13 cellular contexts compared by ENCODE assay signal in the genomic region with DNA sequence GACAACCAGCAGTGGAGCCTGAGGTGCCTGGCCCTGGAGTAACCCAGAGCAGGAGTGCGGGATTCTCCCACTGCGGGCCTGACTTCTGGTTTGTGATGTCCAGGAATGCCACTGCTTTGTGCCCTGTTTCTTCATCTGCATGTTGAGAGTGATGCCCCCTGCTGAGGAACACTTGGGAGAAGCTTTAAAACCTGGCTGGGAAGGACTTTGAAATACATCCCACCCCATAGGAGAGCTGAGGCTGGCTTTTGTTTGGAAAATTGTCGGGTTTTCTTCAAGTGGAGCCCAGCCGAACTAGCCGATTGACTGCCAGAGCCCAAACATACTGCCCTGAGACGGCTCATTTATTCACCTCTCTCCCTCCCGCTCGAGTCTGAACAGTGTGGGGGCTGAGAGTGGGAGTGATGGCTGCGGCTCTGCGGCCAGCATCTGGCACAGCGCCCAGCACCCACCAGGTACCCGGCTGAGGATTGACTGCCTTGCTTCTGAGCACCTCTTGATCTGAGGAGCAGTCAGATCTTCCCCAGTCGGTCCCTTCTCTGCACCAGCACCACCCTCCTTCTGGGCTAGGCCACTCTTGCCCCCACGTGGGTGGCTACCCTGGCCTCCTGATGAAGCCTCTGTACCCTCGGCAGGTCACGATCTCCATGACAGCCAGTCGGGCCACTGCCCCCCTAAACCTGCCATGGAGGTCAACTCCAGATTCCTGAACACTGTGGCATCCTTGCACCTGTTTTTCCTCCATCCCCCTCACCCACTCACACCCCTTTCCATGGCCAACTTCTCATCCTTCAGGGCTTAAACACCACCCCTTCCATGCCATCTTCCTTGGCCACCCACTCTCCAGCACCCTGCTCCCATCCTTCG.
A peak's percentile ranks its signal among the peaks of the same experiment; 100 is the strongest.
DNase-seq lines count a peak whose midpoint lies in the region; ATAC-seq lines count a peak whose summit lies in the region.
"Had no signal": no experiment of that assay in that cellular context is flagged by ENCODE, and none has a peak within 500 bp of the region (broad histone marks: within the 10 kb centered on the region; RNA-seq: fewer than 3 reads in every experiment).

No MANE protein-coding gene starts in this region.

- no peaks in the 10 kb centered on the region; the same call in 1 of the 2 replicates for H3F3A ChIP-seq in GM23248 (ENCODE audit: insufficient read depth)

- no peaks in the 10 kb centered on the region for H3K9me3 ChIP-seq in GM23248 (ENCODE audit: low read depth)
- H3K9me3 ChIP-seq: BE2C, left lung had no signal

- peak overlapping the region; percentile 14 for H3K27ac Mint-ChIP-seq in activated naive CD8-positive, alpha-beta T cell treated with anti-CD3 and anti-CD28 coated beads for 36 hours
- no peak overlapping the region for H3K27ac Mint-ChIP-seq in activated naive CD8-positive, alpha-beta T cell treated with anti-CD3 and anti-CD28 coated beads, Interleukin-2, amount 50 U/mL, for 24 hours
- peak overlapping the region; percentile 26 for H3K27ac Mint-ChIP-seq in stimulated activated naive B cell treated with anti-CD40 and anti-IgM and Interleukin-4, amounts not matched to agents 10 μg/mL and 1 μg/mL and 100 μg/mL, for 72 hours

- no peak for ATAC-seq in activated naive CD8-positive, alpha-beta T cell treated with anti-CD3 and anti-CD28 coated beads, Interleukin-2, amount 50 U/mL, for 24 hours
- no peak for ATAC-seq in stimulated activated naive B cell treated with anti-CD40 and anti-IgM and Interleukin-4, amounts not matched to agents 10 μg/mL and 1 μg/mL and 100 μg/mL, for 72 hours (replicated peaks)
- no peak for ATAC-seq in GM19455 (IDR thresholded peaks at IDR 0.05; ENCODE audit: unreplicated experiment)
- ATAC-seq: left lung had no signal

- peaks cover 15% of the 10 kb centered on the region for H3K4me1 Mint-ChIP-seq in activated naive CD8-positive, alpha-beta T cell treated with anti-CD3 and anti-CD28 coated beads for 36 hours
- H3K4me1 Mint-ChIP-seq in activated naive CD8-positive, alpha-beta T cell treated with anti-CD3 and anti-CD28 coated beads, Interleukin-2, amount 50 U/mL, for 24 hours, result peaks cover 23% of the 10 kb centered on the region
- peaks cover 39 to 62% of the 10 kb centered on the region in 2 donors for H3K4me1 Mint-ChIP-seq in stimulated activated naive B cell treated with anti-CD40 and anti-IgM and Interleukin-4, amounts not matched to agents 10 μg/mL and 1 μg/mL and 100 μg/mL, for 72 hours

- no peak overlapping the region for H3K27ac ChIP-seq in GM23248

- H3K36me3 ChIP-seq in GM23248 (ENCODE audit: low read depth), result no peaks in the 10 kb centered on the region
- H3K36me3 ChIP-seq: BE2C, left lung had no signal

- 67 to 68% methylated on average over 18 of the region's 18 CpGs for WGBS in GM23248 (ENCODE audit: low coverage in 1 of 2, low lambda C conversion rate in 2 of 2, missing lambda C conversion rate in 2 of 2), 2 experiments

- no peaks in the 10 kb centered on the region for H3K27me3 ChIP-seq in GM23248 (replicated peaks; ENCODE audit: insufficient read depth)
- H3K27me3 ChIP-seq: BE2C, left lung had no signal

- no peak overlapping the region for H3K4me2 ChIP-seq in GM23248 (ENCODE audit: unreplicated experiment)

- peaks cover 2% of the 10 kb centered on the region; the same call in 1 of the 2 replicates for H3K4me1 ChIP-seq in GM23248 (ENCODE audit: insufficient read depth)

- H3K4me3 ChIP-seq in GM23248, result no peak overlapping the region
- H3K4me3 ChIP-seq: left lung had no signal

- H2AFZ ChIP-seq in GM23248, result no peak overlapping the region

- no peak overlapping the region for H3K4me3 Mint-ChIP-seq in activated naive CD8-positive, alpha-beta T cell treated with anti-CD3 and anti-CD28 coated beads for 36 hours
- no peak overlapping the region for H3K4me3 Mint-ChIP-seq in activated naive CD8-positive, alpha-beta T cell treated with anti-CD3 and anti-CD28 coated beads, Interleukin-2, amount 50 U/mL, for 24 hours
- peak overlapping the region in 1 of 2 donors; percentile 31 for H3K4me3 Mint-ChIP-seq in stimulated activated naive B cell treated with anti-CD40 and anti-IgM and Interleukin-4, amounts not matched to agents 10 μg/mL and 1 μg/mL and 100 μg/mL, for 72 hours

- no peaks in the 10 kb centered on the region for H3K36me3 Mint-ChIP-seq in activated naive CD8-positive, alpha-beta T cell treated with anti-CD3 and anti-CD28 coated beads for 36 hours
- H3K36me3 Mint-ChIP-seq in activated naive CD8-positive, alpha-beta T cell treated with anti-CD3 and anti-CD28 coated beads, Interleukin-2, amount 50 U/mL, for 24 hours (ENCODE audit: low read depth), result no peaks in the 10 kb centered on the region
- H3K36me3 Mint-ChIP-seq in stimulated activated naive B cell treated with anti-CD40 and anti-IgM and Interleukin-4, amounts not matched to agents 10 μg/mL and 1 μg/mL and 100 μg/mL, for 72 hours, result peaks cover 20 to 38% of the 10 kb centered on the region in 2 donors

- H3K79me2 ChIP-seq in GM23248 (ENCODE audit: insufficient read depth), result peaks cover 33% of the 10 kb centered on the region

- no peaks in the 10 kb centered on the region for H3K9me3 Mint-ChIP-seq in activated naive CD8-positive, alpha-beta T cell treated with anti-CD3 and anti-CD28 coated beads for 36 hours
- H3K9me3 Mint-ChIP-seq in activated naive CD8-positive, alpha-beta T cell treated with anti-CD3 and anti-CD28 coated beads, Interleukin-2, amount 50 U/mL, for 24 hours, result no peaks in the 10 kb centered on the region
- H3K9me3 Mint-ChIP-seq in stimulated activated naive B cell treated with anti-CD40 and anti-IgM and Interleukin-4, amounts not matched to agents 10 μg/mL and 1 μg/mL and 100 μg/mL, for 72 hours, result no peaks in the 10 kb centered on the region

- H3K27me3 Mint-ChIP-seq in activated naive CD8-positive, alpha-beta T cell treated with anti-CD3 and anti-CD28 coated beads for 36 hours, result no peaks in the 10 kb centered on the region
- no peaks in the 10 kb centered on the region for H3K27me3 Mint-ChIP-seq in activated naive CD8-positive, alpha-beta T cell treated with anti-CD3 and anti-CD28 coated beads, Interleukin-2, amount 50 U/mL, for 24 hours
- H3K27me3 Mint-ChIP-seq in stimulated activated naive B cell treated with anti-CD40 and anti-IgM and Interleukin-4, amounts not matched to agents 10 μg/mL and 1 μg/mL and 100 μg/mL, for 72 hours, result no peaks in the 10 kb centered on the region

- H3K9me2 ChIP-seq in GM23248 (ENCODE audit: insufficient read depth), result no peaks in the 10 kb centered on the region

- DNase-seq in activated naive CD8-positive, alpha-beta T cell treated with anti-CD3 and anti-CD28 coated beads for 36 hours, result no peak
- DNase-seq in activated naive CD8-positive, alpha-beta T cell treated with anti-CD3 and anti-CD28 coated beads, Interleukin-2, amount 50 U/mL, for 24 hours, result no peak
- DNase-seq in NCI-H1105 treated with DMSO at 0.1 percent for 48 hours (lab: John Stamatoyannopoulos, UW) (peak; percentile 47), dermis blood vessel endothelial cell (peak; percentile 40), activated gamma-delta T cell (lab: John Stamatoyannopoulos, UW) (no peak), GM23248 (no peak)
- no peak for DNase-seq in stimulated activated naive B cell treated with anti-CD40 and anti-IgM and Interleukin-4, amounts not matched to agents 10 μg/mL and 1 μg/mL and 100 μg/mL, for 72 hours
- DNase-seq: activated CD8-positive, alpha-beta memory T cell treated with anti-CD3 and anti-CD28 coated beads, Interleukin-2, amount 50 U/mL, for 4 hours; BE2C; effector memory CD4-positive, alpha-beta T cell; T1000 had no signal

- no peaks in the 10 kb centered on the region for H4K20me1 ChIP-seq in GM23248 (ENCODE audit: insufficient read depth)

- H3K9ac ChIP-seq in GM23248, result no peak overlapping the region

- in situ Hi-C loops in GM23248 (cut with MboI), result no loop called here

Comparison
In these comparisons a context has a peak if more than half of its experiments do, and no peak if none do; other contexts are left out.
1. DNase-seq: peak in NCI-H1105 treated with DMSO at 0.1 percent for 48 hours (single experiment) and dermis blood vessel endothelial cell (single experiment); none in activated naive CD8-positive, alpha-beta T cell treated with anti-CD3 and anti-CD28 coated beads for 36 hours (single experiment), activated naive CD8-positive, alpha-beta T cell treated with anti-CD3 and anti-CD28 coated beads, Interleukin-2, amount 50 U/mL, for 24 hours (single experiment), stimulated activated naive B cell treated with anti-CD40 and anti-IgM and Interleukin-4, amounts not matched to agents 10 μg/mL and 1 μg/mL and 100 μg/mL, for 72 hours (single experiment), activated gamma-delta T cell (single experiment) and GM23248 (single experiment).